In the genomic region with DNA sequence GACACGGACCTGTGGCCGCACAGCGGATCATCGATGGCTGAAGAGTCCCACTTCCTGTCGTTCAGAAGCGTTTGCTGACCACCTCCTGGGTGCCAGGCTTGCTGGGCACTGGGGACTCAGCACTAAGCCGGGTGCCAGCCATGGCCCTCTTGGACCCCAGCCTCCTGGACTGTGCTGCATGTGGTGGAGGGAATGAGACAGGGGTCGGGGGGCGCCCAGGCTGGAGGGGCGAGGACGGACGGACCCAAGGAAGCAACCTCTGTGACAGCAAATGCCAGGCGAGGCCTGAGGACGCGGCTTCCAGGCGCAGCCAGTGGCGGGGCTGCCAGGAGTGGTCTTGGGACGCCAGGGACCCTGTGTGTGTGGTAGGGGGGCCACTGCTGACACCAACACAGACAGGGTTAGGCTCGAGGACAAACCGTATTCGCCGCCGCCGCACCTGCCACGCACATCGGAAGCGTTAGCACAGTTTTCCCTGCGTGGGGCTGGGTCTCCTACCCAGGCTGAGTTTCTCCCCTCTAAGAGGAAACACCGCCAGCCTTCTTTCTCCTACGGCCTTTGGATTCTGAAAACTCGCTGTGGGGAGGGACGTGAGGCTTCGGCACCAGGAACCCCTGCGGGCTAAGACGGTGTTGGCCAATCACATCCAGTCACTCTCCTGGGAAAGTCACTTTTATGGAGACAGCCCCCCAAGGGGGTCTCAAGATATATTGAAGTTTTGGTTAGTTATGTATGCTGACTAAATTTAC, we compare ENCODE assay signal across 11 cellular contexts. TPM values are rescaled to one million over a fixed set of nuclear protein-coding genes. Genes with fewer than 3 reads are reported as not detected.
A peak's percentile ranks its signal among the peaks of the same experiment; 100 is the strongest.
DNase-seq lines count a peak whose midpoint lies in the region; ATAC-seq and TF ChIP-seq lines count a peak whose summit lies in the region.
"Had no signal": no experiment of that assay in that cellular context is flagged by ENCODE, and none has a peak within 500 bp of the region (broad histone marks: within the 10 kb centered on the region; RNA-seq: fewer than 3 reads in every experiment).

No MANE protein-coding gene starts in this region.

- no peak overlapping the region for H3K4me3 Mint-ChIP-seq in CD4-positive, alpha-beta memory T cell

- H3K36me3 Mint-ChIP-seq in CD4-positive, alpha-beta memory T cell: no peaks in the 10 kb centered on the region

- no peak for TF ChIP-seq EP300 in sigmoid colon (IDR thresholded peaks at IDR 0.05)

- POLR2A ChIA-PET in CD4-positive, alpha-beta memory T cell (lab: Charles Lee; ENCODE audit: partially characterized antibody): no interaction called here

- H3K27ac ChIP-seq in ascending aorta (peak overlapping the region; percentile 75 to 90), hepatocyte (peak overlapping the region; percentile 97), sigmoid colon (peak overlapping the region; percentile 86 to 95 (median 94))
- no peak overlapping the region for H3K27ac ChIP-seq in CD4-positive, alpha-beta memory T cell (ENCODE audit: low read depth, low read length)

- peak overlapping the region; percentile 46 for H2AFZ ChIP-seq in hepatocyte

- peak overlapping the region; percentile 64 for H3K4me2 ChIP-seq in hepatocyte

- peaks cover 19 to 40% of the 10 kb centered on the region in 2 donors for H3K4me1 ChIP-seq in ascending aorta
- H3K4me1 ChIP-seq in hepatocyte (ENCODE audit: insufficient read depth): peaks cover 50% of the 10 kb centered on the region
- peaks cover 0 to 56% (median 45%) of the 10 kb centered on the region in 4 donors for H3K4me1 ChIP-seq in sigmoid colon
- H3K4me1 ChIP-seq in CD4-positive, alpha-beta memory T cell (ENCODE audit: insufficient read depth, low read length): peaks cover 13% of the 10 kb centered on the region

- intact Hi-C loops in ascending aorta (cut with DNase I): no loop called here
- intact Hi-C loops in sigmoid colon (cut with DNase I): no loop called here
- intact Hi-C loops in CD4-positive, alpha-beta memory T cell (cut with micrococcal nuclease): no loop called here

- no peak for TF ChIP-seq POLR2A in sigmoid colon (IDR thresholded peaks at IDR 0.05)

- no peaks in the 10 kb centered on the region for H3K9me3 ChIP-seq in ascending aorta
- H3K9me3 ChIP-seq in hepatocyte (ENCODE audit: low read depth): no peaks in the 10 kb centered on the region
- no peaks in the 10 kb centered on the region for H3K9me3 ChIP-seq in sigmoid colon
- no peaks in the 10 kb centered on the region for H3K9me3 ChIP-seq in CD4-positive, alpha-beta memory T cell (ENCODE audit: control insufficient read depth in 1 of 2, low read length in 2 of 2)

- DNase-seq in ELF-1 (ENCODE audit: low read depth, low spot score) (peak; percentile 20), ascending aorta (ENCODE audit: low spot score in 2 of 2) (no peak), hepatocyte (ENCODE audit: low spot score) (no peak), sigmoid colon (peak; percentile 64), mesenteric fat pad (ENCODE audit: low spot score) (no peak), cerebellar cortex (ENCODE audit: low spot score) (no peak)
- DNase-seq in CD4-positive, alpha-beta memory T cell: no peak
- DNase-seq: activated CD4-positive, alpha-beta T cell treated with anti-CD3 and anti-CD28 coated beads for 48 hours had no signal

- no peaks in the 10 kb centered on the region for H3K9me2 ChIP-seq in hepatocyte (replicated peaks; ENCODE audit: insufficient read depth)

- H3K4me1 Mint-ChIP-seq in CD4-positive, alpha-beta memory T cell: peaks cover 6 to 10% (median 7%) of the 10 kb centered on the region in 4 donors

- peaks cover 17% of the 10 kb centered on the region for H3K79me2 ChIP-seq in hepatocyte

- peaks cover 2 to 6% of the 10 kb centered on the region in 2 donors for H3K27me3 Mint-ChIP-seq in CD4-positive, alpha-beta memory T cell

- 85% methylated on average over 32 of the region's 35 CpGs for WGBS in hepatocyte (ENCODE audit: low lambda C conversion rate, missing lambda C conversion rate)
- WGBS in sigmoid colon, 2 donors: 74 to 75% methylated on average over 35 of the region's 35 CpGs

- CTCF ChIA-PET in CD4-positive, alpha-beta memory T cell (lab: Charles Lee; ENCODE audit: partially characterized antibody): no interaction called here

- H3K36me3 ChIP-seq in ascending aorta (no peaks in the 10 kb centered on the region), hepatocyte (replicated peaks; ENCODE audit: insufficient read depth, low read depth) (no peaks in the 10 kb centered on the region), sigmoid colon (no peaks in the 10 kb centered on the region)
- H3K36me3 ChIP-seq in CD4-positive, alpha-beta memory T cell (ENCODE audit: insufficient read depth, low read length): no peaks in the 10 kb centered on the region

- TF ChIP-seq CTCF in ascending aorta (IDR thresholded peaks at IDR 0.05) (no peak), hepatocyte (IDR thresholded peaks at IDR 0.05; ENCODE audit: poor library complexity) (no peak), sigmoid colon (IDR thresholded peaks at IDR 0.05) (no peak)

- peaks cover 1% of the 10 kb centered on the region for H4K20me1 ChIP-seq in hepatocyte (ENCODE audit: insufficient read depth, poor library complexity, severe bottlenecking)

- no peak overlapping the region for H3K27ac Mint-ChIP-seq in CD4-positive, alpha-beta memory T cell
- H3K27ac Mint-ChIP-seq: activated T-helper 2 cell treated with anti-CD3 and anti-CD28 coated beads, Interferon-gamma antibody, Interleukin-2, Interleukin-4, amounts not matched to agents 10 μg/mL and 5 μg/mL and 100 μg/mL, durations not matched to agents 14 hours and 24 hours and 36 hours had no signal

- no peaks in the 10 kb centered on the region for H3K27me3 ChIP-seq in ascending aorta
- H3K27me3 ChIP-seq in hepatocyte: no peaks in the 10 kb centered on the region
- H3K27me3 ChIP-seq in sigmoid colon: no peaks in the 10 kb centered on the region
- H3K27me3 ChIP-seq in CD4-positive, alpha-beta memory T cell (ENCODE audit: insufficient read depth, low read length): no peaks in the 10 kb centered on the region

- no peak for ATAC-seq in HG02610 (IDR thresholded peaks at IDR 0.05; ENCODE audit: unreplicated experiment)

- H3K9me3 Mint-ChIP-seq in CD4-positive, alpha-beta memory T cell: no peaks in the 10 kb centered on the region
- H3K9me3 Mint-ChIP-seq: activated T-helper 2 cell treated with anti-CD3 and anti-CD28 coated beads, Interferon-gamma antibody, Interleukin-2, Interleukin-4, amounts not matched to agents 10 μg/mL and 5 μg/mL and 100 μg/mL, durations not matched to agents 14 hours and 24 hours and 36 hours had no signal

- no peak overlapping the region for H3K4me3 ChIP-seq in ascending aorta
- H3K4me3 ChIP-seq in hepatocyte: no peak overlapping the region
- no peak overlapping the region for H3K4me3 ChIP-seq in sigmoid colon
- no peak overlapping the region for H3K4me3 ChIP-seq in CD4-positive, alpha-beta memory T cell (ENCODE audit: low read length in 2 of 2)

RNA-seq across cellular contexts. Expression of gene MXRA8, which starts 3.1 kb away (rescaled TPM):
- total RNA-seq in ascending aorta (345 TPM), hepatocyte (138 and 155 TPM in 2 replicates), sigmoid colon (100 to 1,000 TPM in 3 of 4 donors, 10 to 100 TPM in 1; 78.8 to 234 (median 114) TPM), mesenteric fat pad (109 TPM)
- polyA plus RNA-seq in hepatocyte (242 and 261 TPM in 2 replicates), sigmoid colon (10 to 100 TPM in 2 of 3 donors, 1 to 10 TPM in 1; 2.8 to 26.2 (median 22.2) TPM)
- under 1 TPM in 1 of 2 experiments, not detected in 1; 0.35 TPM for total RNA-seq in CD4-positive, alpha-beta memory T cell
- under 1 TPM in 1 of 2 donors, not detected in 1; 0.57 TPM for polyA plus RNA-seq in CD4-positive, alpha-beta memory T cell
- total RNA-seq: activated T-helper 2 cell treated with anti-CD3 and anti-CD28 coated beads, Interferon-gamma antibody, Interleukin-2, Interleukin-4, amounts not matched to agents 10 μg/mL and 5 μg/mL and 100 μg/mL, durations not matched to agents 14 hours and 24 hours and 36 hours had no signal

RNA-seq across cellular contexts. Expression of gene DVL1, which starts 12.2 kb away (rescaled TPM):
- total RNA-seq in ascending aorta (66.7 TPM), hepatocyte (58.0 and 61.6 TPM in 2 replicates), sigmoid colon (10 to 100 TPM; 50.7 to 85.0 (median 61.9) TPM), mesenteric fat pad (52.1 TPM)
- polyA plus RNA-seq in hepatocyte (49.1 and 50.5 TPM in 2 replicates), sigmoid colon (10 to 100 TPM; 25.8 to 59.9 (median 36.3) TPM)
- 10 to 100 TPM; 43.7 to 44.6 TPM for total RNA-seq in CD4-positive, alpha-beta memory T cell
- polyA plus RNA-seq in CD4-positive, alpha-beta memory T cell: 1 to 10 TPM in 1 of 2 donors, under 1 TPM in 1; 0.19 to 1.9 TPM

RNA-seq across cellular contexts. Expression of gene AURKAIP1, which starts 13.6 kb away (rescaled TPM):
- total RNA-seq in ascending aorta (247 TPM), hepatocyte (92.9 and 105 TPM in 2 replicates), sigmoid colon (100 to 1,000 TPM in 3 of 4 donors, 10 to 100 TPM in 1; 89.3 to 143 (median 124) TPM), mesenteric fat pad (120 TPM)
- polyA plus RNA-seq in hepatocyte (238 and 246 TPM in 2 replicates), sigmoid colon (100 to 1,000 TPM; 263 to 288 (median 271) TPM)
- 10 to 100 TPM; 60.4 to 72.7 TPM for total RNA-seq in CD4-positive, alpha-beta memory T cell
- polyA plus RNA-seq in CD4-positive, alpha-beta memory T cell: 100 to 1,000 TPM; 159 to 179 TPM

RNA-seq across cellular contexts. Expression of gene TAS1R3, which starts 30.3 kb away (rescaled TPM):
- total RNA-seq in ascending aorta (2.7 TPM), hepatocyte (0.17 TPM in 1 of 2 replicates, not detected in the other), sigmoid colon (not detected), mesenteric fat pad (0.19 TPM)
- polyA plus RNA-seq in hepatocyte (0.42 and 1.0 TPM in 2 replicates), sigmoid colon (under 1 TPM in 2 of 3 donors, not detected in 1; 0.60 to 0.64 TPM)
- total RNA-seq in CD4-positive, alpha-beta memory T cell: 1 to 10 TPM; 1.5 TPM
- under 1 TPM in 1 of 2 donors, not detected in 1; 0.47 TPM for polyA plus RNA-seq in CD4-positive, alpha-beta memory T cell
- total RNA-seq: M059J had no signal

RNA-seq across cellular contexts. Expression of gene CPTP, which starts 36.8 kb away (rescaled TPM):
- total RNA-seq in ascending aorta: 71.3 TPM
- 12.8 and 22.9 TPM in 2 replicates for total RNA-seq in hepatocyte
- 43.2 and 45.6 TPM in 2 replicates for polyA plus RNA-seq in hepatocyte
- 10 to 100 TPM in 2 of 4 donors, 1 to 10 TPM in 2; 8.4 to 21.6 (median 10.5) TPM for total RNA-seq in sigmoid colon
- polyA plus RNA-seq in sigmoid colon: 10 to 100 TPM; 41.4 to 57.1 (median 42.0) TPM
- total RNA-seq in mesenteric fat pad: 19.7 TPM
- total RNA-seq in CD4-positive, alpha-beta memory T cell: 10 to 100 TPM; 25.0 to 28.3 TPM
- 10 to 100 TPM; 15.4 to 26.8 TPM for polyA plus RNA-seq in CD4-positive, alpha-beta memory T cell

Comparison
In these comparisons a context has a peak if more than half of its experiments do, and no peak if none do; other contexts are left out.
1. DNase-seq: peak in ELF-1 (single experiment) and sigmoid colon (single experiment); none in ascending aorta (0 of 2), hepatocyte (single experiment), mesenteric fat pad (single experiment), cerebellar cortex (single experiment) and CD4-positive, alpha-beta memory T cell (0 of 5).
2. RNA of gene MXRA8, which starts 3.1 kb away (total RNA-seq): 345 TPM in ascending aorta (single experiment), 138 to 155 TPM in hepatocyte, 78.8 to 234 TPM in sigmoid colon and 109 TPM in mesenteric fat pad (single experiment); 0.35 TPM in CD4-positive, alpha-beta memory T cell; every median in the first group is over 10 times any median in the second.